Comparison of ENCODE assay signal across 10 cellular contexts in genomic region chr15:82536409-82537350, GRCh38. TPM values are rescaled to one million over a fixed set of nuclear protein-coding genes. Genes with fewer than 3 reads are reported as not detected.
DNase-seq lines count a peak whose midpoint lies in the region; ATAC-seq and TF ChIP-seq lines count a peak whose summit lies in the region.
"Had no signal": no experiment of that assay in that cellular context is flagged by ENCODE, and none has a peak within 500 bp of the region (broad histone marks: within the 10 kb centered on the region; RNA-seq: fewer than 3 reads in every experiment).

No MANE protein-coding gene starts in this region.

- TF ChIP-seq CTCF in cardiac muscle cell (IDR thresholded peaks at IDR 0.05; ENCODE audit: low read depth, low read length) = no peak
- no peak for TF ChIP-seq CTCF in right atrium auricular region (IDR thresholded peaks at IDR 0.05)
- TF ChIP-seq CTCF in VCaP (conservative IDR thresholded peaks at IDR 0.05) = no peak
- TF ChIP-seq CTCF in epithelial cell of esophagus (IDR thresholded peaks at IDR 0.05; ENCODE audit: insufficient read depth, low read depth, low read length, missing control alignments) = no peak
- TF ChIP-seq CTCF in adrenal gland (IDR thresholded peaks at IDR 0.05) = no peak

- H3K36me3 Mint-ChIP-seq in stimulated activated naive B cell treated with anti-CD40 and anti-IgM and Interleukin-4, amounts not matched to agents 10 μg/mL and 1 μg/mL and 100 μg/mL, for 72 hours = peaks cover 65 to 87% of the 10 kb centered on the region in 2 donors

- DNase-seq in cardiac muscle cell (ENCODE audit: low read depth in 1 of 2, low spot score in 1 of 2) (no peak), right atrium auricular region (ENCODE audit: low spot score) (no peak), epithelial cell of esophagus (ENCODE audit: low read depth) (no peak), adrenal gland (no peak)
- no peak for DNase-seq in stimulated activated naive B cell treated with anti-CD40 and anti-IgM and Interleukin-4, amounts not matched to agents 10 μg/mL and 1 μg/mL and 100 μg/mL, for 72 hours
- DNase-seq: NCI-H1105 treated with DMSO at 0.1 percent for 48 hours had no signal

- H3K4me3 Mint-ChIP-seq in stimulated activated naive B cell treated with anti-CD40 and anti-IgM and Interleukin-4, amounts not matched to agents 10 μg/mL and 1 μg/mL and 100 μg/mL, for 72 hours = peak overlapping the region; percentile 49 to 56

- H3K27ac Mint-ChIP-seq in stimulated activated naive B cell treated with anti-CD40 and anti-IgM and Interleukin-4, amounts not matched to agents 10 μg/mL and 1 μg/mL and 100 μg/mL, for 72 hours = peak overlapping the region; percentile 77

- no peak overlapping the region for H3K4me3 ChIP-seq in cardiac muscle cell
- H3K4me3 ChIP-seq in right atrium auricular region = no peak overlapping the region
- H3K4me3 ChIP-seq in epithelial cell of esophagus (ENCODE audit: low read length) = peak overlapping the region; percentile 100
- no peak overlapping the region for H3K4me3 ChIP-seq in adrenal gland

- H3K9me3 ChIP-seq in cardiac muscle cell (ENCODE audit: low read depth) (no peaks in the 10 kb centered on the region), right atrium auricular region (no peaks in the 10 kb centered on the region), adrenal gland (replicated peaks in 1 of 3) (no peaks in the 10 kb centered on the region)

- H3K4me1 Mint-ChIP-seq in stimulated activated naive B cell treated with anti-CD40 and anti-IgM and Interleukin-4, amounts not matched to agents 10 μg/mL and 1 μg/mL and 100 μg/mL, for 72 hours = peaks cover 32 to 50% of the 10 kb centered on the region in 2 donors

- WGBS in adrenal gland, 4 donors = 57 to 67% (median 64%) methylated on average over 10 to 11 of the region's 11 CpGs

- H3K9me3 Mint-ChIP-seq in stimulated activated naive B cell treated with anti-CD40 and anti-IgM and Interleukin-4, amounts not matched to agents 10 μg/mL and 1 μg/mL and 100 μg/mL, for 72 hours = peaks cover 0 to 2% of the 10 kb centered on the region in 2 donors

- H3K36me3 ChIP-seq in cardiac muscle cell = peaks cover 38% of the 10 kb centered on the region
- H3K36me3 ChIP-seq in right atrium auricular region = peaks cover 52% of the 10 kb centered on the region
- peaks cover 0 to 39% of the 10 kb centered on the region in 2 donors for H3K36me3 ChIP-seq in adrenal gland (replicated peaks in 1 of 2)

- no peaks in the 10 kb centered on the region for H3K27me3 Mint-ChIP-seq in stimulated activated naive B cell treated with anti-CD40 and anti-IgM and Interleukin-4, amounts not matched to agents 10 μg/mL and 1 μg/mL and 100 μg/mL, for 72 hours

- H3K27me3 ChIP-seq in cardiac muscle cell (no peaks in the 10 kb centered on the region), right atrium auricular region (no peaks in the 10 kb centered on the region), adrenal gland (no peaks in the 10 kb centered on the region)

- intact Hi-C loops in adrenal gland (cut with DNase I) = loop anchor here in 1 of 2 donors (10.0 kb wide), 1 partner anchor 468 kb away; no protein-coding TSS in a partner anchor

- H3K4me1 ChIP-seq in cardiac muscle cell (ENCODE audit: low read depth) (peaks cover 17% of the 10 kb centered on the region), right atrium auricular region (peaks cover 0 to 24% of the 10 kb centered on the region in 2 donors), adrenal gland (replicated peaks in 1 of 2) (peaks cover 7 to 18% of the 10 kb centered on the region in 2 donors)

- H3K27ac ChIP-seq in cardiac muscle cell (peak overlapping the region; percentile 67), right atrium auricular region (no peak overlapping the region), VCaP (peak overlapping the region; percentile 98), adrenal gland (no peak overlapping the region)
- H3K27ac ChIP-seq: C4-2B had no signal

- ATAC-seq in stimulated activated naive B cell treated with anti-CD40 and anti-IgM and Interleukin-4, amounts not matched to agents 10 μg/mL and 1 μg/mL and 100 μg/mL, for 72 hours (replicated peaks) = no peak
- no peak for ATAC-seq in GM21825 (IDR thresholded peaks at IDR 0.05; ENCODE audit: unreplicated experiment)
- no peak for ATAC-seq in HG02870 (IDR thresholded peaks at IDR 0.05; ENCODE audit: unreplicated experiment)

- TF ChIP-seq POLR2A in adrenal gland (IDR thresholded peaks at IDR 0.05) = no peak

RNA-seq across cellular contexts. Expression of gene RPS17, which starts 3.6 kb away (rescaled TPM):
- total RNA-seq in cardiac muscle cell = 1,419 and 2,366 TPM in 2 replicates
- polyA plus RNA-seq in cardiac muscle cell = 596 and 663 TPM in 2 replicates
- total RNA-seq in right atrium auricular region = 1,000 to 10,000 TPM; 1,059 to 1,806 TPM
- total RNA-seq in adrenal gland = 1,000 to 10,000 TPM; 1,210 to 2,501 (median 1,342) TPM
- 1,000 to 10,000 TPM; 2,161 to 2,863 (median 2,568) TPM for polyA plus RNA-seq in adrenal gland

Comparison
In these comparisons a context has a peak if more than half of its experiments do, and no peak if none do; other contexts are left out.
1. H3K27ac ChIP-seq: peak in cardiac muscle cell (single experiment) and VCaP (single experiment); none in right atrium auricular region (0 of 2) and adrenal gland (0 of 5).